In the genomic region with DNA sequence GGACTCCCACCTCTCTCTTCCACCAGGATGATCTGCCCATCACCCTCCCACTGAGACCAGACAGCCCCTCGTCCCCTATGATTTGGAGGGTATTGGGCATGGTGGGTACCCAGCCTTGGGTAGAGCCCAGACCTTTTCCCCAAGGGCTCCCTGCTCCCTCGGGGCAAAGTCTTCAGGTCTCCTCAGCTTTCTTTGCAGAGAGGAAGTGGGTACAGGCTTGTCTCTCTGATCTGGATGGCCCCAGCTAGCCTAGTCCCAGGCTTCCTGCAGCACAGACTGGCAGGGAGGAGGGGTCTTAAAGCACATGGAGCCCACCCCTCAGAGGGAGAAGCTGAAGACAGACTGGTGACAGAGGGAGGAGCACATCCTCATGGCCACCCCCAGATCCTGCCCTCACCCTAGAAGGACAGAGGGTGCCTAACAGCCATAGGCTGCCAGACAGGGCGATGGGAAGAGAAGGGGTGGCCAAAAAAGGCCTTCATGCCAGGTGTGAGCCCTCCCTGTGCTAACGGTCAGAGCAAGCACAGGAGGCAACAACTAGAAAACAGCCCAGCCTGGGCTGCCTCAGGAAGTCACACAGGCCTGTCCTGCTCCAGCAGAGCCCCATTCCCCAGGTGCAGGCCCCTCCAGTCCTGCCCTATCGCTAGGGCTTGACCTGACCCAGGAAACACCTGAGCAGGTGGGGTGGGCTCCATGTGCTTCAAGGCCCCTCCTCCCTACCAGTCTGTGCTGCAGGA, we compare ENCODE assay signal across 2 cellular contexts.
TF ChIP-seq lines count a peak whose summit lies in the region.

No MANE protein-coding gene starts in this region.

TF ChIP-seq in IMR-90, 13 proteins besides CTCF, POLR2A, EP300 and RAD21:
- TF ChIP-seq MAFK (IDR thresholded peaks at IDR 0.05; ENCODE audit: low read depth, low read length), result no peak
- no peak for TF ChIP-seq RFX5 (IDR thresholded peaks at IDR 0.05; ENCODE audit: low read depth, low read length)
- no peak for TF ChIP-seq NFE2L2 (IDR thresholded peaks at IDR 0.05; ENCODE audit: low read depth, low read length)
- no peak for TF ChIP-seq MAZ (IDR thresholded peaks at IDR 0.05; ENCODE audit: borderline replicate concordance, low read depth, low read length)
- TF ChIP-seq FOS (IDR thresholded peaks at IDR 0.05; ENCODE audit: low read depth, low read length), result no peak
- TF ChIP-seq MXI1 (IDR thresholded peaks at IDR 0.05; ENCODE audit: borderline replicate concordance, low read depth, low read length), result no peak
- no peak for TF ChIP-seq ELK1 (IDR thresholded peaks at IDR 0.05; ENCODE audit: borderline replicate concordance, low read depth, low read length)
- TF ChIP-seq RCOR1 (IDR thresholded peaks at IDR 0.05; ENCODE audit: insufficient replicate concordance, low read length), result no peak
- TF ChIP-seq CHD1 (IDR thresholded peaks at IDR 0.05; ENCODE audit: low read depth, low read length), result no peak
- TF ChIP-seq, protein P1, sequence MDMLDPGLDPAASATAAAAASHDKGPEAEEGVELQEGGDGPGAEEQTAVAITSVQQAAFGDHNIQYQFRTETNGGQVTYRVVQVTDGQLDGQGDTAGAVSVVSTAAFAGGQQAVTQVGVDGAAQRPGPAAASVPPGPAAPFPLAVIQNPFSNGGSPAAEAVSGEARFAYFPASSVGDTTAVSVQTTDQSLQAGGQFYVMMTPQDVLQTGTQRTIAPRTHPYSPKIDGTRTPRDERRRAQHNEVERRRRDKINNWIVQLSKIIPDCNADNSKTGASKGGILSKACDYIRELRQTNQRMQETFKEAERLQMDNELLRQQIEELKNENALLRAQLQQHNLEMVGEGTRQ (IDR thresholded peaks at IDR 0.05; ENCODE audit: low read depth, low read length), result no peak
- no peak for TF ChIP-seq CEBPB (IDR thresholded peaks at IDR 0.05; ENCODE audit: low read depth, low read length)
- no peak for TF ChIP-seq BHLHE40 (IDR thresholded peaks at IDR 0.05; ENCODE audit: low read depth, low read length)
- no peak for TF ChIP-seq SMC3 (IDR thresholded peaks at IDR 0.05; ENCODE audit: low read depth, low read length)
TF ChIP-seq in IMR-90: peak in this region for 0.

TF ChIP-seq in SK-N-SH, 30 proteins besides CTCF, POLR2A, EP300 and RAD21:
- TF ChIP-seq ZBTB33 (IDR thresholded peaks at IDR 0.05; ENCODE audit: borderline replicate concordance, low read depth) (no peak), YY1 (IDR thresholded peaks at IDR 0.05; ENCODE audit: low read depth) (no peak), RXRA (IDR thresholded peaks at IDR 0.05; ENCODE audit: borderline replicate concordance, low read depth) (no peak), CHD2 (IDR thresholded peaks at IDR 0.05; ENCODE audit: low read length, partially characterized antibody) (no peak), GABPA (IDR thresholded peaks at IDR 0.05; ENCODE audit: low read depth) (no peak), POLR2AphosphoS5 (IDR thresholded peaks at IDR 0.05; ENCODE audit: low read depth, low read length) (no peak), NFIC (IDR thresholded peaks at IDR 0.05; ENCODE audit: borderline replicate concordance) (no peak)
